ENCODE assay signal across 19 cellular contexts in genomic region chr6:168043193-168043847, GRCh38. TPM values are rescaled to one million over a fixed set of nuclear protein-coding genes. Genes with fewer than 3 reads are reported as not detected.
A peak's percentile ranks its signal among the peaks of the same experiment; 100 is the strongest.
DNase-seq lines count a peak whose midpoint lies in the region; ATAC-seq and TF ChIP-seq lines count a peak whose summit lies in the region.
"Had no signal": no experiment of that assay in that cellular context is flagged by ENCODE, and none has a peak within 500 bp of the region (broad histone marks: within the 10 kb centered on the region; RNA-seq: fewer than 3 reads in every experiment).

No MANE protein-coding gene starts in this region.

- H3K27ac ChIP-seq in BLaER1 (peak overlapping the region; percentile 57), osteoblast (ENCODE audit: low read depth, low read length) (no peak overlapping the region), sigmoid colon (no peak overlapping the region), esophagus muscularis mucosa (replicated peaks in 1 of 4) (no peak overlapping the region)
- H3K27ac ChIP-seq: GM23248 had no signal

- H3K4me3 ChIP-seq in BLaER1 (no peak overlapping the region), osteoblast (ENCODE audit: insufficient read depth, low read length) (no peak overlapping the region), sigmoid colon (no peak overlapping the region), esophagus muscularis mucosa (no peak overlapping the region)
- H3K4me3 ChIP-seq: GM12878, GM23248 had no signal

- H2AFZ ChIP-seq in osteoblast (ENCODE audit: low read length), result no peak overlapping the region
- H2AFZ ChIP-seq: GM23248 had no signal

- peaks cover 67% of the 10 kb centered on the region for H3K4me1 ChIP-seq in BLaER1
- no peaks in the 10 kb centered on the region for H3K4me1 ChIP-seq in osteoblast (ENCODE audit: insufficient read depth, low read length)
- H3K4me1 ChIP-seq in sigmoid colon, result peaks cover 0 to 7% (median 0%) of the 10 kb centered on the region in 4 donors
- peaks cover 8 to 13% (median 11%) of the 10 kb centered on the region in 4 donors for H3K4me1 ChIP-seq in esophagus muscularis mucosa
- H3K4me1 ChIP-seq: BE2C had no signal

- H3K4me1 Mint-ChIP-seq in CD14-positive monocyte (no peaks in the 10 kb centered on the region), progenitor cell of endocrine pancreas (ENCODE audit: low read depth) (no peaks in the 10 kb centered on the region)

- H3K27me3 ChIP-seq in BLaER1 (no peaks in the 10 kb centered on the region), osteoblast (ENCODE audit: insufficient read depth, low read length) (no peaks in the 10 kb centered on the region), sigmoid colon (no peaks in the 10 kb centered on the region), esophagus muscularis mucosa (no peaks in the 10 kb centered on the region)
- H3K27me3 ChIP-seq: BE2C had no signal

- H3K27me3 Mint-ChIP-seq in CD14-positive monocyte (ENCODE audit: low read depth in 3 of 3) (peaks cover 0 to 5% (median 0%) of the 10 kb centered on the region in 3 donors), progenitor cell of endocrine pancreas (no peaks in the 10 kb centered on the region)

- WGBS in sigmoid colon, 2 donors, result 89 to 96% methylated on average over 17 of the region's 17 CpGs
- 91% methylated on average over 15 of the region's 17 CpGs for WGBS in esophagus muscularis mucosa

- TF ChIP-seq POLR2A in sigmoid colon (IDR thresholded peaks at IDR 0.05), result no peak
- TF ChIP-seq POLR2A in esophagus muscularis mucosa (IDR thresholded peaks at IDR 0.05; ENCODE audit: low read depth), result no peak

- ATAC-seq in GM21723 (IDR thresholded peaks at IDR 0.05; ENCODE audit: unreplicated experiment), result no peak
- no peak for ATAC-seq in HG02884 (IDR thresholded peaks at IDR 0.05; ENCODE audit: unreplicated experiment)
- ATAC-seq: CD8-positive, alpha-beta T cell; GM12878; HCT116 had no signal

- H3K27ac Mint-ChIP-seq in CD14-positive monocyte (no peak overlapping the region), progenitor cell of endocrine pancreas (no peak overlapping the region)
- H3K27ac Mint-ChIP-seq: CD8-positive, alpha-beta T cell; HFFc6 had no signal

- TF ChIP-seq EP300 in sigmoid colon (IDR thresholded peaks at IDR 0.05) (no peak), esophagus muscularis mucosa (IDR thresholded peaks at IDR 0.05) (no peak)

- H4K20me1 ChIP-seq in BLaER1, result no peaks in the 10 kb centered on the region
- no peaks in the 10 kb centered on the region for H4K20me1 ChIP-seq in osteoblast (ENCODE audit: insufficient read depth, low read length)

- intact Hi-C loops in CD14-positive monocyte (cut with micrococcal nuclease) (no loop called here), sigmoid colon (cut with DNase I) (no loop called here), esophagus muscularis mucosa (cut with DNase I) (no loop called here)

- H3K4me3 Mint-ChIP-seq in CD14-positive monocyte (no peak overlapping the region), progenitor cell of endocrine pancreas (ENCODE audit: low read depth) (no peak overlapping the region)
- H3K4me3 Mint-ChIP-seq: CD8-positive, alpha-beta T cell; HFFc6 had no signal

- H3K36me3 Mint-ChIP-seq in CD14-positive monocyte (no peaks in the 10 kb centered on the region), progenitor cell of endocrine pancreas (ENCODE audit: insufficient read depth) (no peaks in the 10 kb centered on the region)
- H3K36me3 Mint-ChIP-seq: CD8-positive, alpha-beta T cell had no signal

- H3K79me2 ChIP-seq in osteoblast (ENCODE audit: insufficient read depth, low read length), result no peaks in the 10 kb centered on the region

- TF ChIP-seq CTCF in CD14-positive monocyte (IDR thresholded peaks at IDR 0.05) (no peak), osteoblast (IDR thresholded peaks at IDR 0.05; ENCODE audit: extremely low read depth, low read depth, low read length) (no peak), sigmoid colon (IDR thresholded peaks at IDR 0.05) (no peak), progenitor cell of endocrine pancreas (IDR thresholded peaks at IDR 0.05; ENCODE audit: unreplicated experiment) (no peak), esophagus muscularis mucosa (IDR thresholded peaks at IDR 0.05) (no peak)

- H3K9me3 Mint-ChIP-seq in CD14-positive monocyte (peaks cover 23 to 57% (median 49%) of the 10 kb centered on the region in 7 donors), progenitor cell of endocrine pancreas (ENCODE audit: low read depth) (peaks cover 6% of the 10 kb centered on the region)

- peak overlapping the region; percentile 30; the same call in 1 of the 2 replicates for H3K9ac ChIP-seq in BLaER1
- H3K9ac ChIP-seq: GM23248 had no signal

- 0 out of 2 replicates have a peak, but pooled peaks cover 7% of the 10 kb centered on the region for H3K36me3 ChIP-seq in BLaER1
- no peaks in the 10 kb centered on the region for H3K36me3 ChIP-seq in osteoblast (ENCODE audit: insufficient read depth, low read length)
- H3K36me3 ChIP-seq in sigmoid colon, result no peaks in the 10 kb centered on the region
- no peaks in the 10 kb centered on the region for H3K36me3 ChIP-seq in esophagus muscularis mucosa
- H3K36me3 ChIP-seq: BE2C had no signal

- H3K4me2 ChIP-seq in BLaER1, result peak overlapping the region; percentile 87
- H3K4me2 ChIP-seq in osteoblast (ENCODE audit: insufficient read depth, low read length), result no peak overlapping the region

- DNase-seq in CD14-positive monocyte (ENCODE audit: low spot score) (peak; percentile 25), osteoblast (ENCODE audit: insufficient read length, low spot score, missing footprints) (peak; percentile 73), sigmoid colon (peak; percentile 55), progenitor cell of endocrine pancreas (ENCODE audit: low spot score, unreplicated experiment) (no peak), esophagus muscularis mucosa (ENCODE audit: extremely low spot score) (no peak)
- DNase-seq: BE2C; Calu3; CD8-positive, alpha-beta T cell; DMS79 treated with DMSO at 0.1 percent for 48 hours; GM23248; HFFc6; KG1 had no signal

- H3K9me3 ChIP-seq in BLaER1 (peaks cover 29% of the 10 kb centered on the region), osteoblast (ENCODE audit: low read depth, low read length) (peaks cover 13% of the 10 kb centered on the region), sigmoid colon (peaks cover 0 to 4% (median 2%) of the 10 kb centered on the region in 4 donors), esophagus muscularis mucosa (peaks cover 0 to 21% (median 5%) of the 10 kb centered on the region in 4 donors)

RNA-seq across cellular contexts. Expression of gene FRMD1, which starts 35.7 kb away (rescaled TPM):
- polyA plus RNA-seq in CD14-positive monocyte (not detected), sigmoid colon (10 to 100 TPM in 1 of 3 donors, 1 to 10 TPM in 2; 4.2 to 12.0 (median 9.3) TPM)
- total RNA-seq in osteoblast (under 0.01 TPM in 2 replicates), sigmoid colon (under 1 TPM in 2 of 4 donors, not detected in 2; 0.36 to 0.83 TPM), progenitor cell of endocrine pancreas (not detected in 2 replicates), esophagus muscularis mucosa (under 1 TPM in 1 of 4 donors, not detected in 3; 0.17 TPM)
- total RNA-seq: A172; Calu3; CD8-positive, alpha-beta T cell; GM12878; GM23248; H4; HFFc6 had no signal
- polyA plus RNA-seq: GM12878, GM23248 had no signal

RNA-seq across cellular contexts. Expression of gene KIF25, which starts 45.8 kb away (rescaled TPM):
- polyA plus RNA-seq in CD14-positive monocyte (not detected), sigmoid colon (under 1 TPM in 1 of 3 donors, not detected in 2; 0.50 TPM)
- total RNA-seq in osteoblast (not detected in 2 replicates), sigmoid colon (under 1 TPM in 1 of 4 donors, not detected in 3; 0.54 TPM), progenitor cell of endocrine pancreas (not detected in 2 replicates), esophagus muscularis mucosa (under 1 TPM in 1 of 4 donors, not detected in 3; 0.17 TPM)
- total RNA-seq: A172, Calu3, GM12878, GM23248, HFFc6 had no signal
- polyA plus RNA-seq: GM12878, GM23248 had no signal

Comparison
In these comparisons a context has a peak if more than half of its experiments do, and no peak if none do; other contexts are left out.
1. DNase-seq: peak in CD14-positive monocyte (single experiment), osteoblast (single experiment) and sigmoid colon (single experiment); none in progenitor cell of endocrine pancreas (single experiment) and esophagus muscularis mucosa (single experiment).